1 cellular context compared by ENCODE assay signal in genomic region chr2:215866594-215866993, GRCh38.
TF ChIP-seq lines count a peak whose summit lies in the region.

No MANE protein-coding gene starts in this region.

TF ChIP-seq in WTC11, 78 proteins besides CTCF, POLR2A, EP300 and RAD21 (continued from another document):
- TF ChIP-seq E2F5 (CRISPR knock-in tag; IDR thresholded peaks at IDR 0.05) = no peak
- TF ChIP-seq GRHL2 (CRISPR knock-in tag; IDR thresholded peaks at IDR 0.05; ENCODE audit: insufficient replicate concordance, severe bottlenecking) = no peak
- no peak for TF ChIP-seq SP1 (CRISPR knock-in tag; conservative IDR thresholded peaks at IDR 0.05)
- no peak for TF ChIP-seq OVOL2 (CRISPR knock-in tag; IDR thresholded peaks at IDR 0.05; ENCODE audit: borderline replicate concordance)
- no peak for TF ChIP-seq MYBL2 (CRISPR knock-in tag; IDR thresholded peaks at IDR 0.05)
- TF ChIP-seq, protein P1, sequence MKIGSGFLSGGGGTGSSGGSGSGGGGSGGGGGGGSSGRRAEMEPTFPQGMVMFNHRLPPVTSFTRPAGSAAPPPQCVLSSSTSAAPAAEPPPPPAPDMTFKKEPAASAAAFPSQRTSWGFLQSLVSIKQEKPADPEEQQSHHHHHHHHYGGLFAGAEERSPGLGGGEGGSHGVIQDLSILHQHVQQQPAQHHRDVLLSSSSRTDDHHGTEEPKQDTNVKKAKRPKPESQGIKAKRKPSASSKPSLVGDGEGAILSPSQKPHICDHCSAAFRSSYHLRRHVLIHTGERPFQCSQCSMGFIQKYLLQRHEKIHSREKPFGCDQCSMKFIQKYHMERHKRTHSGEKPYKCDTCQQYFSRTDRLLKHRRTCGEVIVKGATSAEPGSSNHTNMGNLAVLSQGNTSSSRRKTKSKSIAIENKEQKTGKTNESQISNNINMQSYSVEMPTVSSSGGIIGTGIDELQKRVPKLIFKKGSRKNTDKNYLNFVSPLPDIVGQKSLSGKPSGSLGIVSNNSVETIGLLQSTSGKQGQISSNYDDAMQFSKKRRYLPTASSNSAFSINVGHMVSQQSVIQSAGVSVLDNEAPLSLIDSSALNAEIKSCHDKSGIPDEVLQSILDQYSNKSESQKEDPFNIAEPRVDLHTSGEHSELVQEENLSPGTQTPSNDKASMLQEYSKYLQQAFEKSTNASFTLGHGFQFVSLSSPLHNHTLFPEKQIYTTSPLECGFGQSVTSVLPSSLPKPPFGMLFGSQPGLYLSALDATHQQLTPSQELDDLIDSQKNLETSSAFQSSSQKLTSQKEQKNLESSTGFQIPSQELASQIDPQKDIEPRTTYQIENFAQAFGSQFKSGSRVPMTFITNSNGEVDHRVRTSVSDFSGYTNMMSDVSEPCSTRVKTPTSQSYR (CRISPR knock-in tag; IDR thresholded peaks at IDR 0.05) = no peak
- no peak for TF ChIP-seq ZNF425 (CRISPR knock-in tag; conservative IDR thresholded peaks at IDR 0.05)
- no peak for TF ChIP-seq JAZF1 (CRISPR knock-in tag; IDR thresholded peaks at IDR 0.05)
- TF ChIP-seq ZSCAN18 (CRISPR knock-in tag; IDR thresholded peaks at IDR 0.05) = no peak
- TF ChIP-seq ZBTB21 (CRISPR knock-in tag; IDR thresholded peaks at IDR 0.05; ENCODE audit: borderline replicate concordance) = no peak
- TF ChIP-seq SMAD3 (CRISPR knock-in tag; IDR thresholded peaks at IDR 0.05; ENCODE audit: borderline replicate concordance) = no peak
TF ChIP-seq in WTC11: peak in this region for 0.
